Comparison of ENCODE assay signal across 29 cellular contexts in genomic region chr20:39291301-39291700, GRCh38.
A peak's percentile ranks its signal among the peaks of the same experiment; 100 is the strongest.
DNase-seq lines count a peak whose midpoint lies in the region; ATAC-seq and TF ChIP-seq lines count a peak whose summit lies in the region.
"Had no signal": no experiment of that assay in that cellular context is flagged by ENCODE, and none has a peak within 500 bp of the region (broad histone marks: within the 10 kb centered on the region; RNA-seq: fewer than 3 reads in every experiment).

No MANE protein-coding gene starts in this region.

- H3F3A ChIP-seq in PC-3 (ENCODE audit: low read length, unreplicated experiment), result no peaks in the 10 kb centered on the region

- H4K20me1 ChIP-seq in PC-3 (ENCODE audit: low read length), result no peaks in the 10 kb centered on the region

- 92 to 100% methylated on average over 5 of the region's 5 CpGs for WGBS in endodermal cell (ENCODE audit: insufficient coverage in 1 of 2, insufficient read length in 1 of 2), 2 experiments
- 12% methylated on average over 5 of the region's 5 CpGs for WGBS in prostate gland
- 52 to 68% (median 58%) methylated on average over 5 of the region's 5 CpGs for WGBS in spleen, 5 donors

- TF ChIP-seq CTCF in PC-3 (conservative IDR thresholded peaks at IDR 0.05; ENCODE audit: low read depth, low read length) (no peak), endodermal cell (conservative IDR thresholded peaks at IDR 0.05) (no peak), prostate gland (IDR thresholded peaks at IDR 0.05) (no peak), spleen (IDR thresholded peaks at IDR 0.05 in 8 of 11, conservative IDR thresholded peaks at IDR 0.05 in 3 of 11) (no peak), Caco-2 (IDR thresholded peaks at IDR 0.05; ENCODE audit: insufficient read depth in 1 of 2, low read depth in 1 of 2, low read length in 1 of 2, severe bottlenecking in 1 of 2, unreplicated experiment in 1 of 2) (no peak)
- TF ChIP-seq CTCF in activated CD8-positive, alpha-beta T cell treated with anti-CD3 and anti-CD28 coated beads for 36 hours (IDR thresholded peaks at IDR 0.05), result no peak

- no peak overlapping the region for H3K4me2 ChIP-seq in PC-3 (ENCODE audit: low read length)

- H2AFZ ChIP-seq in PC-3 (ENCODE audit: low read length), result no peak overlapping the region

- H3K27ac ChIP-seq in PC-3 (ENCODE audit: low read length) (no peak overlapping the region), endodermal cell (ENCODE audit: low read depth, low read length) (no peak overlapping the region), prostate gland (no peak overlapping the region), spleen (no peak overlapping the region)
- H3K27ac ChIP-seq: esophagus muscularis mucosa, HL-60, SJCRH30 had no signal

- no peaks in the 10 kb centered on the region for H3K79me2 ChIP-seq in PC-3 (ENCODE audit: low read length)

- CTCF ChIA-PET in PC-3 (lab: Charles Lee) (no interaction called here), Caco-2 (lab: Charles Lee) (interaction anchor here (0.8 to 1.0 kb wide), 2 partner anchors 24 to 27 kb away, joined by 3 read pairs; no protein-coding TSS in a partner anchor)
- CTCF ChIA-PET in activated CD8-positive, alpha-beta T cell treated with anti-CD3 and anti-CD28 coated beads for 36 hours (lab: Charles Lee), result no interaction called here

- H3K27me3 ChIP-seq in PC-3 (ENCODE audit: low read length) (no peaks in the 10 kb centered on the region), endodermal cell (ENCODE audit: control insufficient read depth, insufficient read depth, low read length, poor library complexity, severe bottlenecking) (no peaks in the 10 kb centered on the region), prostate gland (replicated peaks; ENCODE audit: insufficient read depth) (no peaks in the 10 kb centered on the region), spleen (replicated peaks in 1 of 7) (no peaks in the 10 kb centered on the region), Caco-2 (replicated peaks; ENCODE audit: control insufficient read depth, insufficient read depth, low read length) (no peaks in the 10 kb centered on the region)
- H3K27me3 ChIP-seq: esophagus muscularis mucosa had no signal

- H3K36me3 Mint-ChIP-seq in endodermal cell (ENCODE audit: low read depth) (peaks cover 3% of the 10 kb centered on the region), Caco-2 (ENCODE audit: insufficient read depth, unreplicated experiment) (no peaks in the 10 kb centered on the region)
- no peaks in the 10 kb centered on the region for H3K36me3 Mint-ChIP-seq in activated CD8-positive, alpha-beta T cell treated with anti-CD3 and anti-CD28 coated beads for 36 hours (ENCODE audit: low read depth)
- H3K36me3 Mint-ChIP-seq: activated CD4-positive, alpha-beta memory T cell treated with anti-CD3 and anti-CD28 coated beads for 36 hours; CD4-positive, alpha-beta memory T cell; natural killer cell treated with Interleukin-12 subunit alpha and Interleukin-12 subunit beta and Interleukin-15 and Interleukin-18, amount 100 ng/mL, for 72 hours had no signal

- H3K9me3 Mint-ChIP-seq in endodermal cell (peaks cover 30% of the 10 kb centered on the region), Caco-2 (ENCODE audit: unreplicated experiment) (peaks cover 49% of the 10 kb centered on the region)
- H3K9me3 Mint-ChIP-seq in activated CD8-positive, alpha-beta T cell treated with anti-CD3 and anti-CD28 coated beads for 36 hours, result peaks cover 3% of the 10 kb centered on the region
- H3K9me3 Mint-ChIP-seq: activated CD4-positive, alpha-beta memory T cell treated with anti-CD3 and anti-CD28 coated beads for 36 hours; natural killer cell treated with Interleukin-12 subunit alpha and Interleukin-12 subunit beta and Interleukin-15 and Interleukin-18, amount 100 ng/mL, for 72 hours had no signal

- intact Hi-C loops in PC-3 (cut with micrococcal nuclease) (no loop called here), prostate gland (cut with DNase I) (no loop called here), spleen (cut with DNase I; ENCODE audit: low total_unique reads) (no loop called here), Caco-2 (cut with micrococcal nuclease; ENCODE audit: unreplicated experiment) (no loop called here)
- intact Hi-C loops in activated CD8-positive, alpha-beta T cell treated with anti-CD3 and anti-CD28 coated beads for 36 hours (cut with micrococcal nuclease), result no loop called here

- H3K9ac ChIP-seq in PC-3 (ENCODE audit: low read length) (no peak overlapping the region), endodermal cell (ENCODE audit: extremely low read depth, low read length, poor library complexity, severe bottlenecking) (no peak overlapping the region)

- no peaks in the 10 kb centered on the region for H3K4me1 ChIP-seq in PC-3 (ENCODE audit: insufficient read depth, low read length)
- H3K4me1 ChIP-seq in endodermal cell (ENCODE audit: control insufficient read depth, insufficient read depth, low read length), result no peaks in the 10 kb centered on the region
- no peaks in the 10 kb centered on the region for H3K4me1 ChIP-seq in prostate gland (replicated peaks)
- no peaks in the 10 kb centered on the region for H3K4me1 ChIP-seq in spleen
- H3K4me1 ChIP-seq in Caco-2, result peaks cover 20% of the 10 kb centered on the region
- H3K4me1 ChIP-seq: SJCRH30 had no signal

- no TSS peak for BruUV-seq in PC-3 (replicated peaks; lab: Mats Ljungman, UMichigan)
- no TSS peak for BruUV-seq in Caco-2 (replicated peaks; lab: Mats Ljungman, UMichigan)

- POLR2A ChIA-PET in PC-3 (lab: Charles Lee; ENCODE audit: unreplicated experiment) (no interaction called here), Caco-2 (lab: Charles Lee) (no interaction called here)
- POLR2A ChIA-PET in activated CD8-positive, alpha-beta T cell treated with anti-CD3 and anti-CD28 coated beads for 36 hours (lab: Charles Lee), result no interaction called here

- H3K9me3 ChIP-seq in PC-3 (ENCODE audit: low read length) (no peaks in the 10 kb centered on the region), endodermal cell (ENCODE audit: control insufficient read depth, low read length) (peaks cover 15% of the 10 kb centered on the region), prostate gland (no peaks in the 10 kb centered on the region), spleen (peaks cover 0 to 17% (median 7%) of the 10 kb centered on the region in 8 donors), Caco-2 (peaks cover 16% of the 10 kb centered on the region)
- H3K9me3 ChIP-seq: esophagus muscularis mucosa, SJCRH30 had no signal

- H3K4me3 Mint-ChIP-seq in endodermal cell, result no peak overlapping the region
- no peak overlapping the region for H3K4me3 Mint-ChIP-seq in activated CD8-positive, alpha-beta T cell treated with anti-CD3 and anti-CD28 coated beads for 36 hours
- H3K4me3 Mint-ChIP-seq in Caco-2 (ENCODE audit: unreplicated experiment), result no peak overlapping the region
- H3K4me3 Mint-ChIP-seq: activated B cell treated with CpG ODN at 0.5 μM for 24 hours; activated CD4-positive, alpha-beta memory T cell treated with anti-CD3 and anti-CD28 coated beads for 36 hours; HFFc6; natural killer cell treated with Interleukin-12 subunit alpha and Interleukin-12 subunit beta and Interleukin-15 and Interleukin-18, amount 100 ng/mL, for 72 hours had no signal

- peaks cover 19% of the 10 kb centered on the region for H3K4me1 Mint-ChIP-seq in endodermal cell
- H3K4me1 Mint-ChIP-seq in activated CD8-positive, alpha-beta T cell treated with anti-CD3 and anti-CD28 coated beads for 36 hours (ENCODE audit: low read depth), result no peaks in the 10 kb centered on the region
- peaks cover 23% of the 10 kb centered on the region for H3K4me1 Mint-ChIP-seq in Caco-2 (ENCODE audit: low read depth, unreplicated experiment)
- H3K4me1 Mint-ChIP-seq: CD4-positive, alpha-beta memory T cell had no signal

- no peak for ATAC-seq in PC-3
- no peak for ATAC-seq in activated CD8-positive, alpha-beta T cell treated with anti-CD3 and anti-CD28 coated beads for 36 hours
- ATAC-seq: left colon; natural killer cell treated with Interleukin-12 subunit alpha and Interleukin-12 subunit beta and Interleukin-15 and Interleukin-18, amount 100 ng/mL, for 72 hours had no signal

- no peaks in the 10 kb centered on the region for H3K36me3 ChIP-seq in PC-3 (ENCODE audit: low read depth, low read length)
- H3K36me3 ChIP-seq in endodermal cell (ENCODE audit: control insufficient read depth, insufficient read depth, low read length), result no peaks in the 10 kb centered on the region
- no peaks in the 10 kb centered on the region for H3K36me3 ChIP-seq in prostate gland
- no peaks in the 10 kb centered on the region for H3K36me3 ChIP-seq in spleen
- H3K36me3 ChIP-seq in Caco-2 (ENCODE audit: control insufficient read depth, insufficient read depth, low read length), result no peaks in the 10 kb centered on the region
- H3K36me3 ChIP-seq: esophagus muscularis mucosa, SJCRH30 had no signal

- no peaks in the 10 kb centered on the region for H3K27me3 Mint-ChIP-seq in endodermal cell (ENCODE audit: insufficient read depth)
- peaks cover 12% of the 10 kb centered on the region for H3K27me3 Mint-ChIP-seq in activated CD8-positive, alpha-beta T cell treated with anti-CD3 and anti-CD28 coated beads for 36 hours
- no peaks in the 10 kb centered on the region for H3K27me3 Mint-ChIP-seq in Caco-2 (ENCODE audit: insufficient read depth, unreplicated experiment)
- H3K27me3 Mint-ChIP-seq: activated B cell treated with CpG ODN at 0.5 μM for 24 hours had no signal

- no peaks in the 10 kb centered on the region for H3K9me2 ChIP-seq in PC-3 (replicated peaks; ENCODE audit: low read length)

- H3K27ac Mint-ChIP-seq in endodermal cell (peak overlapping the region; percentile 42), Caco-2 (ENCODE audit: unreplicated experiment) (no peak overlapping the region)
- no peak overlapping the region for H3K27ac Mint-ChIP-seq in activated CD8-positive, alpha-beta T cell treated with anti-CD3 and anti-CD28 coated beads for 36 hours
- H3K27ac Mint-ChIP-seq: activated B cell treated with CpG ODN at 0.5 μM for 24 hours; activated CD4-positive, alpha-beta memory T cell treated with anti-CD3 and anti-CD28 coated beads for 36 hours; CD4-positive, alpha-beta memory T cell; HFFc6; natural killer cell treated with Interleukin-12 subunit alpha and Interleukin-12 subunit beta and Interleukin-15 and Interleukin-18, amount 100 ng/mL, for 72 hours had no signal

- H3K4me3 ChIP-seq in PC-3 (ENCODE audit: low read length) (no peak overlapping the region), endodermal cell (ENCODE audit: low read length) (no peak overlapping the region), prostate gland (no peak overlapping the region), spleen (no peak overlapping the region), Caco-2 (ENCODE audit: low read depth, low read length) (no peak overlapping the region)
- H3K4me3 ChIP-seq: esophagus muscularis mucosa, SJCRH30 had no signal

- DNase-seq in GM04504 (ENCODE audit: low read depth) (peak; percentile 4), PC-3 (peak; percentile 14), endodermal cell (no peak), prostate gland (ENCODE audit: low spot score) (peak; percentile 58), spleen (no peak), Caco-2 (no peak), NK-92 (lab: John Stamatoyannopoulos, UW; ENCODE audit: unreplicated experiment) (no peak)
- no peak for DNase-seq in activated CD8-positive, alpha-beta T cell treated with anti-CD3 and anti-CD28 coated beads for 36 hours
- DNase-seq: activated B cell treated with CpG ODN at 0.5 μM for 24 hours; activated CD4-positive, alpha-beta memory T cell treated with anti-CD3 and anti-CD28 coated beads for 36 hours; activated naive CD4-positive, alpha-beta T cell; activated T-cell treated with anti-CD3 and anti-CD28 coated beads for 4 hours; amniotic stem cell; CD4-positive, alpha-beta memory T cell; central memory CD4-positive, alpha-beta T cell; DMS79 treated with DMSO at 0.1 percent for 48 hours; HFFc6; left colon; midbrain; NCI-H1694 treated with DMSO at 0.1 percent for 48 hours; NCI-H774; SJCRH30; stimulated activated CD4-positive, alpha-beta T cell treated with anti-CD3 and anti-CD28 coated beads, Interleukin-2, amount 100 ng/mL, for 48 hours; stimulated activated naive CD4-positive, alpha-beta T cell treated with Interleukin-2 at 50 U/mL for 16 hours; T-helper 2 cell; trophoblast cell had no signal

- TF ChIP-seq POLR2A in prostate gland (IDR thresholded peaks at IDR 0.05) (no peak), spleen (IDR thresholded peaks at IDR 0.05) (no peak)

Comparison
In these comparisons a context has a peak if more than half of its experiments do, and no peak if none do; other contexts are left out.
1. DNase-seq: peak in GM04504 (single experiment), PC-3 (single experiment) and prostate gland (single experiment); none in endodermal cell (single experiment), activated CD8-positive, alpha-beta T cell treated with anti-CD3 and anti-CD28 coated beads for 36 hours (single experiment), spleen (single experiment), Caco-2 (0 of 2) and NK-92 (single experiment).